In genomic region chr17:7588553-7589203, GRCh38 we compare ENCODE assay signal across 9 cellular contexts. TPM values are rescaled to one million over a fixed set of nuclear protein-coding genes. Genes with fewer than 3 reads are reported as not detected.
A peak's percentile ranks its signal among the peaks of the same experiment; 100 is the strongest.
DNase-seq lines count a peak whose midpoint lies in the region; ATAC-seq and TF ChIP-seq lines count a peak whose summit lies in the region.
"Had no signal": no experiment of that assay in that cellular context is flagged by ENCODE, and none has a peak within 500 bp of the region (broad histone marks: within the 10 kb centered on the region; RNA-seq: fewer than 3 reads in every experiment).

No MANE protein-coding gene starts in this region.

- no peak for TF ChIP-seq CTCF in lower leg skin (IDR thresholded peaks at IDR 0.05)
- TF ChIP-seq CTCF in testis (IDR thresholded peaks at IDR 0.05), result no peak

- peak overlapping the region; percentile 75 for H3K4me3 ChIP-seq in HUES6 (ENCODE audit: low read depth, low read length)
- H3K4me3 ChIP-seq in ectodermal cell (ENCODE audit: insufficient read depth, low read depth, low read length), result peak overlapping the region; percentile 38
- H3K4me3 ChIP-seq in lower leg skin (ENCODE audit: low read depth, poor library complexity, severe bottlenecking), result peak overlapping the region; percentile 18
- peak overlapping the region; percentile 47 to 61 for H3K4me3 ChIP-seq in testis

- H3K27ac ChIP-seq in HUES6 (ENCODE audit: low read depth, low read length) (peak overlapping the region; percentile 13; the same call in 1 of the 2 replicates), ectodermal cell (ENCODE audit: insufficient read depth, low read depth, low read length, poor library complexity, severe bottlenecking) (no peak overlapping the region), testis (peak overlapping the region; percentile 28 to 53)

- intact Hi-C loops in lower leg skin (cut with DNase I; ENCODE audit: low total_unique reads), result no loop called here
- intact Hi-C loops in testis (cut with DNase I; ENCODE audit: low total_unique reads), result no loop called here

- H3K4me1 ChIP-seq in HUES6 (ENCODE audit: control insufficient read depth, insufficient read depth, low read length) (peaks cover 26% of the 10 kb centered on the region), ectodermal cell (ENCODE audit: control insufficient read depth, insufficient read depth, low read length) (peaks cover 29% of the 10 kb centered on the region), testis (peaks cover 9% of the 10 kb centered on the region)

- no peak for ATAC-seq in GM19452 (IDR thresholded peaks at IDR 0.05; ENCODE audit: unreplicated experiment)

- TF ChIP-seq POLR2A in lower leg skin (IDR thresholded peaks at IDR 0.05), result no peak
- no peak for TF ChIP-seq POLR2A in testis (IDR thresholded peaks at IDR 0.05)

- DNase-seq in lower leg skin (ENCODE audit: low spot score in 2 of 2), result no peak
- no peak for DNase-seq in testis
- no peak for DNase-seq in retina
- DNase-seq in activated T-cell treated with anti-CD3 and anti-CD28 coated beads, Interleukin-2, amount 50 U/mL, for 1 hour, result no peak
- no peak for DNase-seq in NCI-H1436 treated with DMSO at 0.1 percent for 48 hours (lab: John Stamatoyannopoulos, UW)

- H3K36me3 ChIP-seq in HUES6 (ENCODE audit: control insufficient read depth, insufficient read depth, low read length), result peaks cover 39% of the 10 kb centered on the region
- peaks cover 38% of the 10 kb centered on the region for H3K36me3 ChIP-seq in ectodermal cell (ENCODE audit: control insufficient read depth, insufficient read depth, low read length)
- H3K36me3 ChIP-seq in testis (ENCODE audit: low read depth, missing control alignments), result no peaks in the 10 kb centered on the region

- H3K9ac ChIP-seq in HUES6 (ENCODE audit: low read length), result peak overlapping the region; percentile 69

- no peaks in the 10 kb centered on the region for H3K27me3 ChIP-seq in HUES6 (ENCODE audit: control insufficient read depth, insufficient read depth, low read length)
- H3K27me3 ChIP-seq in ectodermal cell (ENCODE audit: control insufficient read depth, insufficient read depth, low read length, poor library complexity, severe bottlenecking), result no peaks in the 10 kb centered on the region
- no peaks in the 10 kb centered on the region for H3K27me3 ChIP-seq in testis
- H3K27me3 ChIP-seq: adrenal gland had no signal

- H3K9me3 ChIP-seq in HUES6 (ENCODE audit: control insufficient read depth, insufficient read depth, low read depth, low read length) (no peaks in the 10 kb centered on the region), ectodermal cell (ENCODE audit: control insufficient read depth, low read length) (no peaks in the 10 kb centered on the region), testis (no peaks in the 10 kb centered on the region)
- H3K9me3 ChIP-seq: adrenal gland had no signal

- WGBS in ectodermal cell, 2 experiments, result 85 to 90% methylated on average over 30 of the region's 30 CpGs
- 49 to 54% methylated on average over 14 to 23 of the region's 30 CpGs for WGBS in lower leg skin, 2 donors
- WGBS in testis, 2 donors, result 37% methylated on average over 28 of the region's 30 CpGs; no CpG with 5 or more reads in 1 of the 2 donors

RNA-seq across cellular contexts. Expression of gene SOX15, which starts 1.2 kb away (rescaled TPM):
- polyA plus RNA-seq in ectodermal cell (2013, experiment 1 of 4), result 9.3 TPM
- 16.2 TPM for polyA plus RNA-seq in ectodermal cell (2013, experiment 2 of 4)
- 6.7 TPM for polyA plus RNA-seq in ectodermal cell (2013, experiment 3 of 4)
- polyA plus RNA-seq in ectodermal cell (2013, experiment 4 of 4), result 9.2 TPM
- total RNA-seq in lower leg skin (100 to 1,000 TPM in 1 of 4 donors, 10 to 100 TPM in 3; 61.9 to 106 (median 77.8) TPM), testis (1 to 10 TPM; 2.8 to 4.0 TPM)
- 2.6 TPM for polyA plus RNA-seq in testis (ENCODE audit: insufficient read depth, low read depth, low replicate concordance)

RNA-seq across cellular contexts. Expression of gene MPDU1, which starts 5.0 kb away (rescaled TPM):
- 78.2 TPM for polyA plus RNA-seq in ectodermal cell (2013, experiment 1 of 4)
- 86.0 TPM for polyA plus RNA-seq in ectodermal cell (2013, experiment 2 of 4)
- 49.9 TPM for polyA plus RNA-seq in ectodermal cell (2013, experiment 3 of 4)
- 64.9 TPM for polyA plus RNA-seq in ectodermal cell (2013, experiment 4 of 4)
- total RNA-seq in lower leg skin (10 to 100 TPM; 30.4 to 97.7 (median 74.4) TPM), testis (10 to 100 TPM; 55.7 to 88.7 TPM)
- 60.9 TPM for polyA plus RNA-seq in testis (ENCODE audit: insufficient read depth, low read depth, low replicate concordance)

RNA-seq across cellular contexts. Expression of gene CD68, which starts 9.2 kb away (rescaled TPM):
- polyA plus RNA-seq in ectodermal cell (2013, experiment 1 of 4), result not detected
- not detected for polyA plus RNA-seq in ectodermal cell (2013, experiment 2 of 4)
- 0.27 TPM for polyA plus RNA-seq in ectodermal cell (2013, experiment 3 of 4)
- polyA plus RNA-seq in ectodermal cell (2013, experiment 4 of 4), result not detected
- total RNA-seq in lower leg skin (10 to 100 TPM; 14.2 to 26.9 (median 16.2) TPM), testis (1 to 10 TPM; 2.0 to 6.4 TPM)
- polyA plus RNA-seq in testis (ENCODE audit: insufficient read depth, low read depth, low replicate concordance), result 54.8 TPM

RNA-seq across cellular contexts. Expression of gene FXR2, which starts 26.0 kb away (rescaled TPM):
- polyA plus RNA-seq in ectodermal cell (2013, experiment 1 of 4), result 50.0 TPM
- polyA plus RNA-seq in ectodermal cell (2013, experiment 2 of 4), result 52.5 TPM
- 32.9 TPM for polyA plus RNA-seq in ectodermal cell (2013, experiment 3 of 4)
- polyA plus RNA-seq in ectodermal cell (2013, experiment 4 of 4), result 41.1 TPM
- total RNA-seq in lower leg skin (10 to 100 TPM; 32.1 to 35.7 (median 33.9) TPM), testis (10 to 100 TPM; 53.8 to 60.3 TPM)
- polyA plus RNA-seq in testis (ENCODE audit: insufficient read depth, low read depth, low replicate concordance), result 76.0 TPM

RNA-seq across cellular contexts. Expression of gene SENP3, which starts 27.0 kb away (rescaled TPM):
- 80.1 TPM for polyA plus RNA-seq in ectodermal cell (2013, experiment 1 of 4)
- 91.7 TPM for polyA plus RNA-seq in ectodermal cell (2013, experiment 2 of 4)
- polyA plus RNA-seq in ectodermal cell (2013, experiment 3 of 4), result 62.8 TPM
- polyA plus RNA-seq in ectodermal cell (2013, experiment 4 of 4), result 76.9 TPM
- total RNA-seq in lower leg skin (10 to 100 TPM; 39.5 to 53.0 (median 48.7) TPM), testis (10 to 100 TPM; 77.4 to 83.5 TPM)
- polyA plus RNA-seq in testis (ENCODE audit: insufficient read depth, low read depth, low replicate concordance), result 108 TPM

Comparison
In these comparisons a context has a peak if more than half of its experiments do, and no peak if none do; other contexts are left out.
1. H3K4me3 ChIP-seq: peak in every context shown above with its lines; median percentile 75 in HUES6; 54 in testis; 38 in ectodermal cell; 18 in lower leg skin.
2. RNA of gene SOX15, which starts 1.2 kb away (total RNA-seq): 61.9 to 106 TPM in lower leg skin; 2.8 to 4.0 TPM in testis; every median in the first group is over 10 times any median in the second.